ENCODE assay signal across 8 cellular contexts in the genomic region with DNA sequence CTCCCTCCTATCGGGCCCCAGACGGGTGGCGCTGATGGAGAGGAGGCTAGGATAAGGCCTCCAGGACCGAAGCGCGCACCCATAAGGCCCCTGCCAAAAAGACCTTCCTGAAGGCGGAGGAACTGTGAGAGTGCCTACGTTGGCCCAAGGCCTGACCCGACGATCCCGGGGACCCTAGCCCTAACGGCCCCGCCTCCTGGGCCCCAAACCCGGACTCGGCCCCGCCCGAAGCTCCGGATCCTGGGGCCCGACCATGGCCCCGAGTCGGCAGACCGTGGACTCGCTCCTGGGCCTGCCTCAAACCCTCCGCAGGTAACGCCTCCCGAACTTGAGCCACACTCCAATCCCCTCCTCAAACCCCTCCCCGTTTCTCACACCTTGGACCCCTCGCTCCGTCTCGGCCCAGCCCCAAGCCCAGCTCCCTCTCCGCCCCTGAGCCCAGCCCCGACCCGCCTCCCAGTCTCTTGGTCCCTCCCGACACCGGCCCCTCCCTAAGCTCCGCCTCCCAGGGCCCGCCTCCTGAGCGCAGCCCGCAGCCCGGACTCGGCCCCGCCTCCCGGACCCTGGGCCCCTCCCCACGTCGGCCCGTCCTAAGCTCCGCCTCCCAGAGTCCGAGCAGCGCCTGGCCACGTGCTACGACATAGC. TPM values are rescaled to one million over a fixed set of nuclear protein-coding genes. Genes with fewer than 3 reads are reported as not detected.
A peak's percentile ranks its signal among the peaks of the same experiment; 100 is the strongest.
DNase-seq lines count a peak whose midpoint lies in the region; ATAC-seq and TF ChIP-seq lines count a peak whose summit lies in the region.
"Not testable (repeated sequence)": the region's sequence is repeated elsewhere in the genome, so short reads cannot be mapped to it uniquely, and the experiment has no call there.

No MANE protein-coding gene starts in this region.

- WGBS in HUES64 = 3% methylated on average over 51 of the region's 51 CpGs

- H3K27ac Mint-ChIP-seq in Calu3 (ENCODE audit: unreplicated experiment) = peak overlapping the region; percentile 86

- CTCF ChIA-PET in Calu3 (lab: Charles Lee) = interaction anchor here (0.6 to 1.4 kb wide), 3 partner anchors 151 to 207 kb away, joined by 3 to 5 read pairs (median 5); no protein-coding TSS in a partner anchor

- in situ Hi-C loops in astrocyte of the cerebellum (cut with HindIII; ENCODE audit: low sequenced_read_pairs) = not testable (repeated sequence)

- not testable (repeated sequence) for H3K36me3 ChIP-seq in HUES64 (ENCODE audit: insufficient read depth, low read length); mucosa of stomach (ENCODE audit: control insufficient read depth, insufficient read depth, low read length); subcutaneous abdominal adipose tissue (ENCODE audit: control insufficient read depth in 5 of 5, insufficient read depth in 5 of 5, low read length in 5 of 5)

- peak overlapping the region; percentile 30; the same call in 1 of the 2 replicates for H3K27ac ChIP-seq in HUES64 (ENCODE audit: low read depth, low read length)
- peak overlapping the region; percentile 65 for H3K27ac ChIP-seq in subcutaneous abdominal adipose tissue (ENCODE audit: low read depth, low read length)

- intact Hi-C loops in Calu3 (cut with micrococcal nuclease; ENCODE audit: unreplicated experiment) = not testable (repeated sequence)

- H3K4me1 ChIP-seq in HUES64 (ENCODE audit: insufficient read depth, low read length); mucosa of stomach (ENCODE audit: control insufficient read depth, insufficient read depth, low read length): not testable (repeated sequence)
- peaks cover 2 to 11% (median 6%) of the 10 kb centered on the region in 5 donors for H3K4me1 ChIP-seq in subcutaneous abdominal adipose tissue (ENCODE audit: control insufficient read depth in 5 of 5, insufficient read depth in 5 of 5, low read length in 5 of 5)

- peaks cover 26% of the 10 kb centered on the region for H3K36me3 Mint-ChIP-seq in Calu3 (ENCODE audit: insufficient read depth, unreplicated experiment)

- not testable (repeated sequence) for BruUV-seq in Calu3 (replicated peaks; lab: Mats Ljungman, UMichigan)

- H3K4me3 Mint-ChIP-seq in Calu3 (ENCODE audit: low read depth, unreplicated experiment) = peak overlapping the region; percentile 90

- not testable (repeated sequence) for DNase-seq in Calu3
- DNase-seq in RKO (ENCODE audit: low spot score) (peak; percentile 58), astrocyte of the cerebellum (ENCODE audit: low read depth) (peak; percentile 28), foreskin fibroblast (peak; percentile 78 to 91)

- peaks cover 18% of the 10 kb centered on the region for H3K4me1 Mint-ChIP-seq in Calu3 (ENCODE audit: low read depth, unreplicated experiment)

- H3K9me3 Mint-ChIP-seq in Calu3 (ENCODE audit: low read depth, unreplicated experiment) = not testable (repeated sequence)

- not testable (repeated sequence) for H3K27me3 Mint-ChIP-seq in Calu3 (ENCODE audit: unreplicated experiment)

- not testable (repeated sequence) for H3K27me3 ChIP-seq in HUES64 (ENCODE audit: insufficient read depth, low read length); mucosa of stomach (ENCODE audit: control insufficient read depth, insufficient read depth, low read length); subcutaneous abdominal adipose tissue (ENCODE audit: control insufficient read depth in 5 of 5, insufficient read depth in 4 of 5, low read length in 5 of 5)

- TF ChIP-seq CTCF in Calu3 (IDR thresholded peaks at IDR 0.05; ENCODE audit: unreplicated experiment); astrocyte of the cerebellum (IDR thresholded peaks at IDR 0.05; ENCODE audit: low read depth, low read length, missing control alignments); foreskin fibroblast (IDR thresholded peaks at IDR 0.05; ENCODE audit: low read depth, low read length): not testable (repeated sequence)

- not testable (repeated sequence) for H3K9ac ChIP-seq in HUES64 (ENCODE audit: low read depth, low read length)
- H3K9ac ChIP-seq in mucosa of stomach (ENCODE audit: low read length) (peak overlapping the region; percentile 72), subcutaneous abdominal adipose tissue (ENCODE audit: low read length in 5 of 5) (peak overlapping the region in 4 of 5 donors; percentile 32 to 80 (median 63))

- H3K4me3 ChIP-seq in HUES64 (ENCODE audit: low read length) (peak overlapping the region; percentile 56), astrocyte of the cerebellum (ENCODE audit: low read depth, low read length) (peak overlapping the region; percentile 53), foreskin fibroblast (ENCODE audit: low read depth in 1 of 2, low read length in 2 of 2) (peak overlapping the region; percentile 55 to 63), mucosa of stomach (ENCODE audit: low read length) (peak overlapping the region; percentile 14), subcutaneous abdominal adipose tissue (ENCODE audit: low read depth in 1 of 5, low read length in 5 of 5) (peak overlapping the region; percentile 61 to 81 (median 71))

- H3K9me3 ChIP-seq in HUES64 (ENCODE audit: insufficient read depth, low read depth, low read length); mucosa of stomach (ENCODE audit: control insufficient read depth, low read length); subcutaneous abdominal adipose tissue (ENCODE audit: control insufficient read depth in 5 of 5, low read length in 5 of 5): not testable (repeated sequence)

- ATAC-seq in GM21529 (IDR thresholded peaks at IDR 0.05; ENCODE audit: unreplicated experiment) = peak; percentile 32

RNA-seq across cellular contexts. Expression of gene DEFB108B, which starts 46.5 kb away (rescaled TPM):
- not detected in 2 replicates for total RNA-seq in Calu3 (2022)
- not detected for polyA plus RNA-seq in HUES64 (2013, experiment 1 of 2)
- not detected for polyA plus RNA-seq in HUES64 (2013, experiment 2 of 2)

Comparison
In these comparisons a context has a peak if more than half of its experiments do, and no peak if none do; other contexts are left out.
1. H3K4me3 ChIP-seq: peak in every context shown above with its lines; median percentile 71 in subcutaneous abdominal adipose tissue; 59 in foreskin fibroblast; 56 in HUES64; 53 in astrocyte of the cerebellum; 14 in mucosa of stomach.